In genomic region chr16:86129541-86129940, GRCh38 we compare ENCODE assay signal across 27 cellular contexts.
"Had no signal": no experiment of that assay in that cellular context is flagged by ENCODE, and none has a peak within 500 bp of the region (broad histone marks: within the 10 kb centered on the region; RNA-seq: fewer than 3 reads in every experiment).

No MANE protein-coding gene starts in this region.

- H3K27ac ChIP-seq: dorsolateral prefrontal cortex, esophagus muscularis mucosa, gastrocnemius medialis, ovary, psoas muscle, sigmoid colon, testis, tibial artery, upper lobe of left lung had no signal

- H3K36me3 Mint-ChIP-seq: memory B cell; natural killer cell; stimulated activated memory B cell treated with anti-CD40 and anti-IgM and Interleukin-4, amounts not matched to agents 10 μg/mL and 1 μg/mL and 100 μg/mL, for 72 hours had no signal

- ATAC-seq: gastrocnemius medialis; left ventricle myocardium superior; natural killer cell; psoas muscle; right cardiac atrium; stimulated activated memory B cell treated with anti-CD40 and anti-IgM and Interleukin-4, amounts not matched to agents 10 μg/mL and 1 μg/mL and 100 μg/mL, for 72 hours; stimulated activated naive CD8-positive, alpha-beta T cell treated with anti-CD3 and anti-CD28 coated beads, Interleukin-15, Interleukin-2, amounts not matched to agents 100 U/mL and 50 U/mL, for 24 hours had no signal

- H3K27me3 ChIP-seq: esophagus muscularis mucosa, ovary, sigmoid colon, testis, upper lobe of left lung had no signal

- H3K4me1 Mint-ChIP-seq: memory B cell; natural killer cell; stimulated activated memory B cell treated with anti-CD40 and anti-IgM and Interleukin-4, amounts not matched to agents 10 μg/mL and 1 μg/mL and 100 μg/mL, for 72 hours had no signal

- DNase-seq: cerebellar nuclear complex; dorsolateral prefrontal cortex; effector CD4-positive, alpha-beta T cell; gastrocnemius medialis; kidney glomerular epithelial cell; left ventricle myocardium superior; natural killer cell; occipital lobe; ovary; posterior cingulate gyrus; psoas muscle; right cardiac atrium; stimulated activated CD4-positive, alpha-beta T cell treated with anti-CD3 and anti-CD28 coated beads, Interleukin-4, amount 100 ng/mL, for 4 hours; stimulated activated naive CD8-positive, alpha-beta T cell treated with anti-CD3 and anti-CD28 coated beads, Interleukin-15, Interleukin-2, amounts not matched to agents 100 U/mL and 50 U/mL, for 24 hours; substantia nigra; testis; tibial artery; upper lobe of left lung had no signal

- H3K4me3 Mint-ChIP-seq: memory B cell; natural killer cell; stimulated activated memory B cell treated with anti-CD40 and anti-IgM and Interleukin-4, amounts not matched to agents 10 μg/mL and 1 μg/mL and 100 μg/mL, for 72 hours had no signal

- H3K27ac Mint-ChIP-seq: memory B cell; natural killer cell; stimulated activated memory B cell treated with anti-CD40 and anti-IgM and Interleukin-4, amounts not matched to agents 10 μg/mL and 1 μg/mL and 100 μg/mL, for 72 hours had no signal

- H3K9me3 ChIP-seq: esophagus muscularis mucosa, gastrocnemius medialis, ovary, psoas muscle, sigmoid colon, testis, tibial artery, upper lobe of left lung had no signal

- H3K4me3 ChIP-seq: dorsolateral prefrontal cortex, esophagus muscularis mucosa, gastrocnemius medialis, lung, ovary, psoas muscle, sigmoid colon, testis, tibial artery, upper lobe of left lung had no signal

- FAIRE-seq: colon, endothelial cell of umbilical vein, islet of Langerhans, urothelium cell line had no signal

- H3K9me3 Mint-ChIP-seq: memory B cell; natural killer cell; stimulated activated memory B cell treated with anti-CD40 and anti-IgM and Interleukin-4, amounts not matched to agents 10 μg/mL and 1 μg/mL and 100 μg/mL, for 72 hours had no signal
